In genomic region chr3:187591051-187591450, GRCh38 we compare ENCODE assay signal across 17 cellular contexts.
"Had no signal": no experiment of that assay in that cellular context is flagged by ENCODE, and none has a peak within 500 bp of the region (broad histone marks: within the 10 kb centered on the region; RNA-seq: fewer than 3 reads in every experiment).

No MANE protein-coding gene starts in this region.

- H3K27me3 ChIP-seq: esophagus muscularis mucosa, gastrocnemius medialis, stomach had no signal

- H3K4me3 ChIP-seq: esophagus muscularis mucosa, gastrocnemius medialis, heart right ventricle, stomach had no signal

- H3K27ac Mint-ChIP-seq: mesothelial cell of epicardium, natural killer cell had no signal

- H3K4me1 Mint-ChIP-seq: natural killer cell had no signal

- ATAC-seq: gastrocnemius medialis, heart right ventricle, natural killer cell, right cardiac atrium had no signal

- H3K9me3 Mint-ChIP-seq: mesothelial cell of epicardium, natural killer cell had no signal

- H3K4me3 Mint-ChIP-seq: mesothelial cell of epicardium, natural killer cell had no signal

- H3K9me3 ChIP-seq: esophagus muscularis mucosa, gastrocnemius medialis, heart right ventricle, stomach had no signal

- H3K36me3 Mint-ChIP-seq: mesothelial cell of epicardium, natural killer cell had no signal

- H3K4me1 ChIP-seq: esophagus muscularis mucosa, gastrocnemius medialis, stomach had no signal

- DNase-seq: effector memory CD4-positive, alpha-beta T cell; gastrocnemius medialis; heart right ventricle; hypothalamus; kidney glomerular epithelial cell; mammary epithelial cell; natural killer cell; right cardiac atrium; small intestine; stimulated activated CD4-positive, alpha-beta T cell treated with anti-CD3 and anti-CD28 coated beads, Interleukin-12 subunit alpha, Interleukin-12 subunit beta, amount 100 ng/mL, for 4 hours; stimulated activated naive CD4-positive, alpha-beta T cell; stomach; substantia nigra; trophoblast cell had no signal

- H3K27ac ChIP-seq: epithelial cell of prostate, esophagus muscularis mucosa, gastrocnemius medialis, heart right ventricle, stomach had no signal

- H3K36me3 ChIP-seq: esophagus muscularis mucosa, gastrocnemius medialis, heart right ventricle, stomach had no signal
